8 cellular contexts compared by ENCODE assay signal in genomic region chr5:139670369-139671095, GRCh38. TPM values are rescaled to one million over a fixed set of nuclear protein-coding genes. Genes with fewer than 3 reads are reported as not detected.
DNase-seq lines count a peak whose midpoint lies in the region; ATAC-seq and TF ChIP-seq lines count a peak whose summit lies in the region.

No MANE protein-coding gene starts in this region.

- H3K4me1 ChIP-seq in HCT116 (ENCODE audit: control insufficient read depth in 1 of 2, insufficient read depth in 2 of 2, low read length in 2 of 2) (peaks cover 28 to 45% of the 10 kb centered on the region in 2 experiments), Loucy (ENCODE audit: insufficient read depth, low read length, poor library complexity, severe bottlenecking) (peaks cover 81% of the 10 kb centered on the region), aorta (ENCODE audit: control insufficient read depth in 1 of 2, insufficient read depth in 2 of 2, low read length in 2 of 2) (peaks cover 0 to 6% of the 10 kb centered on the region in 2 donors)

- DNase-seq in activated gamma-delta T cell treated with Interleukin-2 at 50 U/mL for 16 hours (peak; percentile 36), activated gamma-delta T cell (lab: John Stamatoyannopoulos, UW) (no peak), HCT116 (ENCODE audit: low read depth, low spot score) (no peak), astrocyte of the spinal cord (ENCODE audit: low read depth, low spot score) (no peak), medulla oblongata (ENCODE audit: extremely low spot score) (peak; percentile 63), aorta (no peak)
- no peak for DNase-seq in effector CD8-positive, alpha-beta T cell (lab: John Stamatoyannopoulos, UW)

- ATAC-seq in HCT116 = peak; percentile 52
- ATAC-seq in aorta (ENCODE audit: low FRiP score) = no peak

- TF ChIP-seq CTCF in HCT116 (IDR thresholded peaks at IDR 0.05 in 2 of 3, conservative IDR thresholded peaks at IDR 0.05 in 1 of 3; ENCODE audit: borderline replicate concordance in 1 of 3, insufficient read depth in 1 of 3, low read depth in 2 of 3, low read length in 2 of 3) = peak in 2 of 3 experiments; percentile 28 to 29; a peak in 3 of 6 replicates
- TF ChIP-seq CTCF in Loucy (conservative IDR thresholded peaks at IDR 0.05; ENCODE audit: low read length) = peak; percentile 66
- peak; percentile 40 for TF ChIP-seq CTCF in astrocyte of the spinal cord (IDR thresholded peaks at IDR 0.05; ENCODE audit: low read depth, low read length)

- RAD21 ChIA-PET in HCT116 (lab: Charles Lee; ENCODE audit: low non-redundant PET in 1 of 2, low total read pairs in 2 of 2, uncharacterized antibody in 2 of 2, unreplicated experiment in 2 of 2) = no interaction called here

- H3K4me2 ChIP-seq in HCT116 (ENCODE audit: low read length) (no peak overlapping the region), Loucy (ENCODE audit: low read depth, low read length, poor library complexity, severe bottlenecking) (peak overlapping the region; percentile 98)

- H3K27me3 ChIP-seq in HCT116 (ENCODE audit: insufficient read depth, low read length) (no peaks in the 10 kb centered on the region), Loucy (ENCODE audit: insufficient read depth, low read length, poor library complexity, severe bottlenecking) (no peaks in the 10 kb centered on the region), aorta (ENCODE audit: control insufficient read depth in 1 of 2, insufficient read depth in 2 of 2, low read length in 1 of 2) (no peaks in the 10 kb centered on the region)

- TF ChIP-seq POLR2A in HCT116 (IDR thresholded peaks at IDR 0.05; ENCODE audit: borderline replicate concordance, extremely low read depth, insufficient read depth, insufficient read length) = no peak

- peaks cover 10% of the 10 kb centered on the region for H3F3A ChIP-seq in Loucy (ENCODE audit: low read depth)

- H3K9ac ChIP-seq in HCT116 (ENCODE audit: low read length) (no peak overlapping the region), Loucy (ENCODE audit: low read depth, low read length, poor library complexity, severe bottlenecking) (peak overlapping the region; percentile 93)

- intact Hi-C loops in HCT116 (cut with micrococcal nuclease) (no loop called here), aorta (cut with DNase I) (no loop called here)

- BruUV-seq in HCT116 (replicated peaks; lab: Mats Ljungman, UMichigan) = no TSS peak

- H3K4me3 ChIP-seq in HCT116 (replicated peaks in 1 of 2; ENCODE audit: low read depth in 1 of 2, low read length in 2 of 2) = no peak overlapping the region
- peak overlapping the region; percentile 70 for H3K4me3 ChIP-seq in Loucy (ENCODE audit: low read length, poor library complexity, severe bottlenecking)
- H3K4me3 ChIP-seq in astrocyte of the spinal cord (ENCODE audit: low read depth, low read length) = no peak overlapping the region
- H3K4me3 ChIP-seq in aorta (ENCODE audit: low read length in 2 of 2) = no peak overlapping the region

- no peaks in the 10 kb centered on the region for H3K9me3 ChIP-seq in HCT116 (ENCODE audit: control insufficient read depth in 1 of 2, insufficient read depth in 1 of 2, low read depth in 1 of 2, low read length in 2 of 2)
- no peaks in the 10 kb centered on the region for H3K9me3 ChIP-seq in Loucy (ENCODE audit: insufficient read depth, low read depth, low read length)
- H3K9me3 ChIP-seq in aorta (ENCODE audit: control insufficient read depth, low read length) = no peaks in the 10 kb centered on the region

- H3K9me2 ChIP-seq in HCT116 (ENCODE audit: insufficient read depth) (no peaks in the 10 kb centered on the region), Loucy (replicated peaks; ENCODE audit: low read depth, low read length) (no peaks in the 10 kb centered on the region)

- H2AFZ ChIP-seq in HCT116 (ENCODE audit: low read depth, low read length, poor library complexity, severe bottlenecking) (no peak overlapping the region), Loucy (ENCODE audit: low read length) (no peak overlapping the region)

- in situ Hi-C loops in astrocyte of the spinal cord (cut with HindIII; ENCODE audit: low sequenced_read_pairs) = no loop called here

- TF ChIP-seq RAD21 in HCT116 (IDR thresholded peaks at IDR 0.05; ENCODE audit: low read depth) = no peak

- WGBS in aorta, 2 donors = 64 to 66% methylated on average over 16 of the region's 16 CpGs

- CTCF ChIA-PET in HCT116 (lab: Charles Lee) = interaction anchor here (0.7 to 1.4 kb wide), 2 partner anchors 11 to 12 kb away, joined by 3 read pairs; no protein-coding TSS in a partner anchor

- H3K79me2 ChIP-seq in HCT116 (ENCODE audit: insufficient read depth, low read length) = peaks cover 94% of the 10 kb centered on the region
- peaks cover 91% of the 10 kb centered on the region for H3K79me2 ChIP-seq in Loucy (ENCODE audit: insufficient read depth, low read length)

- peaks cover 0 to 4% of the 10 kb centered on the region in 2 experiments; a peak in 1 of 4 replicates for H3K36me3 ChIP-seq in HCT116 (ENCODE audit: control insufficient read depth in 1 of 2, insufficient read depth in 2 of 2, low read length in 2 of 2)
- peaks cover 6% of the 10 kb centered on the region; the same call in 1 of the 2 replicates for H3K36me3 ChIP-seq in Loucy (ENCODE audit: insufficient read depth, low read length)
- no peaks in the 10 kb centered on the region for H3K36me3 ChIP-seq in aorta (ENCODE audit: control insufficient read depth in 1 of 2, insufficient read depth in 2 of 2, low read length in 1 of 2)

- POLR2A ChIA-PET in HCT116 (lab: Charles Lee) = no interaction called here

- H4K20me1 ChIP-seq in HCT116 (ENCODE audit: insufficient read depth) = no peaks in the 10 kb centered on the region
- peaks cover 76% of the 10 kb centered on the region for H4K20me1 ChIP-seq in Loucy (ENCODE audit: insufficient read depth, low read length, poor library complexity, severe bottlenecking)

- H3K27ac ChIP-seq in HCT116 (ENCODE audit: low read depth, low read length) = no peak overlapping the region
- H3K27ac ChIP-seq in aorta (ENCODE audit: low read depth in 1 of 2, low read length in 2 of 2) = peak overlapping the region; percentile 34 to 92

TF ChIP-seq in HCT116, 20 proteins besides CTCF, POLR2A, EP300 and RAD21:
- TF ChIP-seq EZH2phosphoT487 (IDR thresholded peaks at IDR 0.05; ENCODE audit: borderline replicate concordance) (no peak), SP1 (IDR thresholded peaks at IDR 0.05; ENCODE audit: low read depth) (no peak), CEBPB (IDR thresholded peaks at IDR 0.05; ENCODE audit: low read depth) (no peak), FOSL1 (IDR thresholded peaks at IDR 0.05; ENCODE audit: low read depth) (no peak), JUND (IDR thresholded peaks at IDR 0.05) (no peak), ZBTB33 (IDR thresholded peaks at IDR 0.05; ENCODE audit: extremely low read depth, insufficient replicate concordance, low read length) (no peak), SIN3A (IDR thresholded peaks at IDR 0.05; ENCODE audit: low read depth) (no peak), ZFX (IDR thresholded peaks at IDR 0.05) (no peak), ATF3 (IDR thresholded peaks at IDR 0.05) (no peak), ELF1 (IDR thresholded peaks at IDR 0.05; ENCODE audit: borderline replicate concordance, low read depth) (no peak), REST (IDR thresholded peaks at IDR 0.05; ENCODE audit: low read depth) (no peak), POLR2AphosphoS5 (IDR thresholded peaks at IDR 0.05; ENCODE audit: low read depth, low read length) (no peak)
TF ChIP-seq in HCT116: peak in this region for 0.

RNA-seq across cellular contexts. Expression of gene CXXC5, which starts 22.4 kb away (rescaled TPM):
- total RNA-seq in HCT116 (2021; ENCODE audit: unreplicated experiment) = 43.1 TPM
- polyA plus RNA-seq in HCT116 (2012) = 34.4 and 46.2 TPM in 2 replicates
- 10 to 100 TPM; 40.0 to 75.8 TPM for total RNA-seq in aorta
- 10 to 100 TPM; 21.2 to 31.5 TPM for polyA plus RNA-seq in aorta

Comparison
In these comparisons a context has a peak if more than half of its experiments do, and no peak if none do; other contexts are left out.
1. DNase-seq: peak in activated gamma-delta T cell treated with Interleukin-2 at 50 U/mL for 16 hours (single experiment) and medulla oblongata (single experiment); none in activated gamma-delta T cell (single experiment), HCT116 (single experiment), astrocyte of the spinal cord (single experiment), aorta (0 of 2) and effector CD8-positive, alpha-beta T cell (single experiment).
2. Peak in every context shown above with its lines, with median percentiles within 50 percentile points of each other: CTCF ChIP-seq.